Comparison of ENCODE assay signal across 12 cellular contexts in the genomic region with DNA sequence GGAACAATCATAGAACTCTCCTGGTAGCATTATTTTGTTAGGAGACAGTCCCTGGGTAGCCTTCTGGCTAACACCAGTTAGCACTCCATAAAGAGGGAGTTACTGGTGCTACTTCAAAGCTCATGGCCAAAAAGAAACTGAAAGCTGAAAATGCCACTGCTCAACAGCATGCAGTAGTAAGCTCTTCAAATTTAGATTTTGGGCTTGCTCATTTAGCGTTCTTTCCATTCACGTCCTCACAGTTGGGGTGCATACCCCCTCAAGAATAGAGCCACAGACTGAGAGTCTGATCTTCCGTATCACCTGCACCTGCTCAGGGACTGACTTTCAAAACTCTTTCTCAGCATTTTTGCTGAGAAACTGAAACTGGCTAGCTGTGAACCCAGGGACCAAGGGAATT. TPM values are rescaled to one million over a fixed set of nuclear protein-coding genes. Genes with fewer than 3 reads are reported as not detected.
DNase-seq lines count a peak whose midpoint lies in the region; ATAC-seq and TF ChIP-seq lines count a peak whose summit lies in the region.
"Had no signal": no experiment of that assay in that cellular context is flagged by ENCODE, and none has a peak within 500 bp of the region (broad histone marks: within the 10 kb centered on the region; RNA-seq: fewer than 3 reads in every experiment).

No MANE protein-coding gene starts in this region.

- DNase-seq in chondrocyte (ENCODE audit: low spot score), result no peak
- DNase-seq in stimulated activated naive CD4-positive, alpha-beta T cell (lab: John Stamatoyannopoulos, UW), result no peak
- DNase-seq in CD8-positive, alpha-beta memory T cell, result no peak
- no peak for DNase-seq in endothelial cell (ENCODE audit: low spot score)
- no peak for DNase-seq in stimulated activated naive CD8-positive, alpha-beta T cell treated with anti-CD3 and anti-CD28 coated beads, Interleukin-15, Interleukin-2, amounts not matched to agents 100 U/mL and 50 U/mL, for 24 hours
- DNase-seq: activated CD8-positive, alpha-beta memory T cell treated with anti-CD3 and anti-CD28 coated beads, Interleukin-2, amount 50 U/mL, for 48 hours; central memory CD4-positive, alpha-beta T cell; foreskin fibroblast; T-cell had no signal

- CTCF ChIA-PET in CD8-positive, alpha-beta memory T cell (lab: Charles Lee), result no interaction called here

- H3K9me3 ChIP-seq in CD8-positive, alpha-beta memory T cell (ENCODE audit: low read length), result no peaks in the 10 kb centered on the region

- POLR2A ChIA-PET in CD8-positive, alpha-beta memory T cell (lab: Charles Lee), result no interaction called here

- H3K36me3 Mint-ChIP-seq in chondrocyte (ENCODE audit: low read depth) (no peaks in the 10 kb centered on the region), endothelial cell (ENCODE audit: low read depth, unreplicated experiment) (no peaks in the 10 kb centered on the region)
- H3K36me3 Mint-ChIP-seq in CD8-positive, alpha-beta memory T cell, result no peaks in the 10 kb centered on the region
- H3K36me3 Mint-ChIP-seq: T-cell had no signal

- H3K27me3 ChIP-seq in CD8-positive, alpha-beta memory T cell (ENCODE audit: insufficient read depth, low read length, poor library complexity, severe bottlenecking), result no peaks in the 10 kb centered on the region

- H3K36me3 ChIP-seq in CD8-positive, alpha-beta memory T cell (ENCODE audit: insufficient read depth, low read length), result no peaks in the 10 kb centered on the region

- TF ChIP-seq CTCF in chondrocyte (IDR thresholded peaks at IDR 0.05), result no peak
- TF ChIP-seq CTCF in endothelial cell (IDR thresholded peaks at IDR 0.05; ENCODE audit: unreplicated experiment), result no peak

- H3K27me3 Mint-ChIP-seq in chondrocyte (ENCODE audit: low read depth) (no peaks in the 10 kb centered on the region), endothelial cell (ENCODE audit: unreplicated experiment) (no peaks in the 10 kb centered on the region)
- peaks cover 0 to 6% of the 10 kb centered on the region in 2 donors for H3K27me3 Mint-ChIP-seq in CD8-positive, alpha-beta memory T cell

- no peak overlapping the region for H3K27ac ChIP-seq in CD8-positive, alpha-beta memory T cell (ENCODE audit: low read depth, low read length)

- H3K4me1 Mint-ChIP-seq in chondrocyte (ENCODE audit: low read depth), result peaks cover 27% of the 10 kb centered on the region
- peaks cover 0 to 9% (median 0%) of the 10 kb centered on the region in 3 donors for H3K4me1 Mint-ChIP-seq in CD8-positive, alpha-beta memory T cell
- no peaks in the 10 kb centered on the region for H3K4me1 Mint-ChIP-seq in endothelial cell (ENCODE audit: unreplicated experiment)
- H3K4me1 Mint-ChIP-seq: T-cell had no signal

- H3K4me1 ChIP-seq in CD8-positive, alpha-beta memory T cell (ENCODE audit: insufficient read depth, low read length), result no peaks in the 10 kb centered on the region

- H3K4me3 ChIP-seq in CD8-positive, alpha-beta memory T cell (ENCODE audit: low read length), result no peak overlapping the region

- H3K4me3 Mint-ChIP-seq in chondrocyte (ENCODE audit: unreplicated experiment) (no peak overlapping the region), endothelial cell (ENCODE audit: unreplicated experiment) (no peak overlapping the region)
- peak overlapping the region in 2 of 7 donors; percentile 62 to 67 for H3K4me3 Mint-ChIP-seq in CD8-positive, alpha-beta memory T cell

- H3K27ac Mint-ChIP-seq in chondrocyte (ENCODE audit: unreplicated experiment) (peak overlapping the region; percentile 42), endothelial cell (ENCODE audit: unreplicated experiment) (no peak overlapping the region)
- H3K27ac Mint-ChIP-seq in CD8-positive, alpha-beta memory T cell, result no peak overlapping the region
- H3K27ac Mint-ChIP-seq: T-cell had no signal

- H3K9me3 Mint-ChIP-seq in chondrocyte (ENCODE audit: low read depth) (no peaks in the 10 kb centered on the region), endothelial cell (ENCODE audit: unreplicated experiment) (no peaks in the 10 kb centered on the region)
- no peaks in the 10 kb centered on the region for H3K9me3 Mint-ChIP-seq in CD8-positive, alpha-beta memory T cell
- H3K9me3 Mint-ChIP-seq: T-cell had no signal

- ATAC-seq in GM18867 (IDR thresholded peaks at IDR 0.05; ENCODE audit: unreplicated experiment) (peak; percentile 87), GM21515 (IDR thresholded peaks at IDR 0.05; ENCODE audit: unreplicated experiment) (peak; percentile 85), HG03095 (IDR thresholded peaks at IDR 0.05; ENCODE audit: unreplicated experiment) (peak; percentile 61)
- no peak for ATAC-seq in stimulated activated naive CD8-positive, alpha-beta T cell treated with anti-CD3 and anti-CD28 coated beads, Interleukin-15, Interleukin-2, amounts not matched to agents 100 U/mL and 50 U/mL, for 24 hours
- ATAC-seq: T-cell had no signal

RNA-seq across cellular contexts. Expression of gene NTRK2, which starts 24.7 kb away (rescaled TPM):
- total RNA-seq in chondrocyte, result 37.6 to 77.6 TPM (median 40.0 TPM) in 3 replicates
- under 1 TPM; 0.26 to 0.38 TPM for total RNA-seq in CD8-positive, alpha-beta memory T cell
- not detected for polyA plus RNA-seq in CD8-positive, alpha-beta memory T cell
- not detected for total RNA-seq in endothelial cell (ENCODE audit: unreplicated experiment)

Comparison
In these comparisons a context has a peak if more than half of its experiments do, and no peak if none do; other contexts are left out.
1. RNA of gene NTRK2, which starts 24.7 kb away (total RNA-seq): 37.6 to 77.6 TPM in chondrocyte; 0.26 to 0.38 TPM in CD8-positive, alpha-beta memory T cell and not detected in endothelial cell (single experiment); every median in the first group is over 10 times any median in the second.